In genomic region chr19:2239771-2240770, GRCh38 we compare ENCODE assay signal across 1 cellular context.
A peak's percentile ranks its signal among the peaks of the same experiment; 100 is the strongest.
TF ChIP-seq lines count a peak whose summit lies in the region.

No MANE protein-coding gene starts in this region.

TF ChIP-seq in GM12878, 131 proteins besides CTCF, POLR2A, EP300 and RAD21:
- TF ChIP-seq CBX3 (IDR thresholded peaks at IDR 0.05; ENCODE audit: borderline replicate concordance, low read depth) (no peak), IKZF2 (IDR thresholded peaks at IDR 0.05) (peak; percentile 28; a peak in 2 of 4 replicates), HCFC1 (IDR thresholded peaks at IDR 0.05; ENCODE audit: low read length) (no peak), RUNX3 (IDR thresholded peaks at IDR 0.05; ENCODE audit: low read length) (peak; percentile 25; the same call in 1 of the 2 replicates), ZNF622 (IDR thresholded peaks at IDR 0.05) (no peak), RELB (IDR thresholded peaks at IDR 0.05; ENCODE audit: low read depth) (0 out of 2 replicates have a peak, but pooled peaks have one; percentile 12)
